Comparison of ENCODE assay signal across 27 cellular contexts in the genomic region with DNA sequence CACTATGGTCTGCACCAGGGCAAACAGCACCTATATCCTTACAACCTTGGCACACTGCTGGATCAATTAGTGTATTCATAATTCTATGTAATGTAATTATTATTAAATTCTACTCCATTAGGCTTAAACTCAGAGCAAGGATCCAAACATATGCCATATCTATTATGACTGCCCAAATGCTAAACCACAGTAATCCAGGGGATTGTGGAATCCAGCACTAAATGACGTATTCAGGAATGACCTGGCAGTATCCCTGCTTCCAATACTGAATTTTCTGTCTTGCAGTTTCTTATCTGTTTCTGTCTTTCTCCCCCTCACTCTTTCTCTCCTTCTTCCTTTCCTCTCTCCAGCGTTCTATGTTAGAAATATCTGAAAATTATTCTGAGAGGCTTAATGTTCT.
"Had no signal": no experiment of that assay in that cellular context is flagged by ENCODE, and none has a peak within 500 bp of the region (broad histone marks: within the 10 kb centered on the region; RNA-seq: fewer than 3 reads in every experiment).

No MANE protein-coding gene starts in this region.

- H3K4me1 ChIP-seq: foreskin keratinocyte, lower lobe of right lung, testis, uterus had no signal

- DNase-seq: activated CD4-positive, alpha-beta memory T cell treated with anti-CD3 and anti-CD28 coated beads, Interleukin-2, amount 10 ng/mL, durations not matched to agents 7 days and 5 days; activated CD4-positive, alpha-beta T cell treated with anti-CD3 and anti-CD28 coated beads, Interleukin-2, amount 10 ng/mL, durations not matched to agents 24 days and 14 days; activated effector memory CD4-positive, alpha-beta T cell treated with Interleukin-2 at 50 U/mL for 16 hours; activated naive CD4-positive, alpha-beta T cell treated with anti-CD3 and anti-CD28 coated beads for 36 hours; activated naive CD8-positive, alpha-beta T cell treated with anti-CD3 and anti-CD28 coated beads, Interleukin-2, amount 10 ng/mL, durations not matched to agents 7 days and 5 days; activated T-cell treated with anti-CD3 and anti-CD28 coated beads, Interleukin-2, amount 50 U/mL, for 72 hours; brain microvascular endothelial cell; caudate nucleus; dermis blood vessel endothelial cell; effector memory CD4-positive, alpha-beta T cell; foreskin keratinocyte; lower lobe of right lung; mesendoderm; mucosa of descending colon; occipital lobe; posterior cingulate gyrus; stimulated activated CD4-positive, alpha-beta T cell treated with anti-CD3 and anti-CD28 coated beads, Interleukin-2, amount 100 ng/mL, for 48 hours; stimulated activated CD8-positive, alpha-beta memory T cell treated with anti-CD3 and anti-CD28 coated beads, Interleukin-4, amount 100 ng/mL, for 48 hours; stimulated activated naive B cell treated with anti-CD40 and anti-IgM and Interleukin-4, amounts not matched to agents 10 μg/mL and 1 μg/mL and 100 μg/mL, for 72 hours; T-helper 2 cell; testis; trophoblast cell; uterus had no signal

- H3K36me3 Mint-ChIP-seq: stimulated activated naive B cell treated with anti-CD40 and anti-IgM and Interleukin-4, amounts not matched to agents 10 μg/mL and 1 μg/mL and 100 μg/mL, for 72 hours had no signal

- H3K4me3 Mint-ChIP-seq: activated CD4-positive, alpha-beta memory T cell treated with anti-CD3 and anti-CD28 coated beads, Interleukin-2, amount 10 ng/mL, durations not matched to agents 7 days and 5 days; activated CD4-positive, alpha-beta T cell treated with anti-CD3 and anti-CD28 coated beads, Interleukin-2, amount 10 ng/mL, durations not matched to agents 24 days and 14 days; activated naive CD4-positive, alpha-beta T cell treated with anti-CD3 and anti-CD28 coated beads for 36 hours; activated naive CD8-positive, alpha-beta T cell treated with anti-CD3 and anti-CD28 coated beads, Interleukin-2, amount 10 ng/mL, durations not matched to agents 7 days and 5 days; activated T-cell treated with anti-CD3 and anti-CD28 coated beads, Interleukin-2, amount 50 U/mL, for 72 hours; stimulated activated naive B cell treated with anti-CD40 and anti-IgM and Interleukin-4, amounts not matched to agents 10 μg/mL and 1 μg/mL and 100 μg/mL, for 72 hours had no signal

- H3K36me3 ChIP-seq: brain microvascular endothelial cell, lower lobe of right lung, uterus had no signal

- H3K27me3 ChIP-seq: brain microvascular endothelial cell, testis, uterus had no signal

- H3K4me3 ChIP-seq: lower lobe of right lung, mucosa of descending colon, testis, uterus had no signal

- H3K9me3 Mint-ChIP-seq: activated CD4-positive, alpha-beta memory T cell treated with anti-CD3 and anti-CD28 coated beads, Interleukin-2, amount 10 ng/mL, durations not matched to agents 7 days and 5 days; activated CD4-positive, alpha-beta T cell treated with anti-CD3 and anti-CD28 coated beads, Interleukin-2, amount 10 ng/mL, durations not matched to agents 24 days and 14 days; activated naive CD4-positive, alpha-beta T cell treated with anti-CD3 and anti-CD28 coated beads for 36 hours; activated naive CD8-positive, alpha-beta T cell treated with anti-CD3 and anti-CD28 coated beads, Interleukin-2, amount 10 ng/mL, durations not matched to agents 7 days and 5 days; activated T-cell treated with anti-CD3 and anti-CD28 coated beads, Interleukin-2, amount 50 U/mL, for 72 hours; stimulated activated naive B cell treated with anti-CD40 and anti-IgM and Interleukin-4, amounts not matched to agents 10 μg/mL and 1 μg/mL and 100 μg/mL, for 72 hours had no signal

- H3K27ac Mint-ChIP-seq: activated CD4-positive, alpha-beta memory T cell treated with anti-CD3 and anti-CD28 coated beads, Interleukin-2, amount 10 ng/mL, durations not matched to agents 7 days and 5 days; activated CD4-positive, alpha-beta T cell treated with anti-CD3 and anti-CD28 coated beads, Interleukin-2, amount 10 ng/mL, durations not matched to agents 24 days and 14 days; activated naive CD4-positive, alpha-beta T cell treated with anti-CD3 and anti-CD28 coated beads for 36 hours; activated naive CD8-positive, alpha-beta T cell treated with anti-CD3 and anti-CD28 coated beads, Interleukin-2, amount 10 ng/mL, durations not matched to agents 7 days and 5 days; activated T-cell treated with anti-CD3 and anti-CD28 coated beads, Interleukin-2, amount 50 U/mL, for 72 hours; stimulated activated naive B cell treated with anti-CD40 and anti-IgM and Interleukin-4, amounts not matched to agents 10 μg/mL and 1 μg/mL and 100 μg/mL, for 72 hours had no signal

- ATAC-seq: activated CD4-positive, CD25-positive, alpha-beta regulatory T cell treated with anti-CD3 and anti-CD28 coated beads, Interleukin-2, amount 50 U/mL, for 24 hours; activated T-cell treated with anti-CD3 and anti-CD28 coated beads, Interleukin-2, amount 50 U/mL, for 72 hours; foreskin keratinocyte; left lobe of liver; lower lobe of right lung; mucosa of descending colon; sciatic nerve; stimulated activated naive B cell treated with anti-CD40 and anti-IgM and Interleukin-4, amounts not matched to agents 10 μg/mL and 1 μg/mL and 100 μg/mL, for 72 hours had no signal

- H3K27ac ChIP-seq: brain microvascular endothelial cell, foreskin keratinocyte, lower lobe of right lung, testis, uterus, VCaP had no signal

- H3K27me3 Mint-ChIP-seq: activated CD4-positive, alpha-beta memory T cell treated with anti-CD3 and anti-CD28 coated beads, Interleukin-2, amount 10 ng/mL, durations not matched to agents 7 days and 5 days had no signal

- H3K9me3 ChIP-seq: lower lobe of right lung, mucosa of descending colon, testis, uterus had no signal
